Comparison of ENCODE assay signal across 10 cellular contexts in the genomic region with DNA sequence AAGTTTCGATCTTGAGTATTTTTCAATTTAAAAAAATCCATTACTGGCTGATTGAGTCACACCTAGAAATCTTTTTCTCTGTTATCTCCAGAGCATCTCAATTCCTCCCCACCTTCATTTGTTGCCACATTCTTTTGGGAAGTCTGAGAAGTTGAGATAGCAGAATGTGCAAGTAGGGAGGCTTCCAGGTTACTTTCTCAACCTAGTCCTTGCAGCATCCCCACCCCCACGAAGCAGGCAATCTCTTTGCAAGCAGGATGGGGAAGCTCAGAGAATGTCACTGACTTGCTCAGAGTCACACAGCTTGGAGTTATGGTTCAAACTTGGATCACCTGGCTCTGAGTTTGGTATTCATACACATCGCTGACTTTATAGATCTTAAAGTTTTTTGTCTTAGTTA. TPM values are rescaled to one million over a fixed set of nuclear protein-coding genes. Genes with fewer than 3 reads are reported as not detected.
DNase-seq lines count a peak whose midpoint lies in the region; ATAC-seq, FAIRE-seq and TF ChIP-seq lines count a peak whose summit lies in the region.
"Had no signal": no experiment of that assay in that cellular context is flagged by ENCODE, and none has a peak within 500 bp of the region (broad histone marks: within the 10 kb centered on the region; RNA-seq: fewer than 3 reads in every experiment).

No MANE protein-coding gene starts in this region.

- H3K9me3 Mint-ChIP-seq in CD4-positive, alpha-beta T cell, result no peaks in the 10 kb centered on the region
- no peaks in the 10 kb centered on the region for H3K9me3 Mint-ChIP-seq in IgD-negative memory B cell

- H3K27ac Mint-ChIP-seq in CD4-positive, alpha-beta T cell, result peak overlapping the region; percentile 82
- peak overlapping the region in 2 of 3 donors; percentile 80 to 86 for H3K27ac Mint-ChIP-seq in IgD-negative memory B cell

- H3K36me3 Mint-ChIP-seq in CD4-positive, alpha-beta T cell (ENCODE audit: low read depth), result no peaks in the 10 kb centered on the region
- H3K36me3 Mint-ChIP-seq in IgD-negative memory B cell, result no peaks in the 10 kb centered on the region

- H3K9ac ChIP-seq in K562 (ENCODE audit: insufficient read depth in 1 of 2, low read depth in 2 of 2, low read length in 2 of 2), result no peak overlapping the region
- H3K9ac ChIP-seq in neural cell (ENCODE audit: low read length), result peak overlapping the region; percentile 61

- H3K4me1 Mint-ChIP-seq in CD4-positive, alpha-beta T cell (ENCODE audit: low read depth), result peaks cover 35% of the 10 kb centered on the region
- H3K4me1 Mint-ChIP-seq in IgD-negative memory B cell, result peaks cover 23 to 26% (median 24%) of the 10 kb centered on the region in 3 donors

- WGBS in K562 (ENCODE audit: insufficient coverage, low coverage, missing lambda C conversion rate), result 11% methylated on average over 3 of the region's 3 CpGs

- H3K27ac ChIP-seq in CD4-positive, alpha-beta T cell (ENCODE audit: low read depth, low read length), result no peak overlapping the region
- H3K27ac ChIP-seq in K562 (ENCODE audit: extremely low read depth, low read depth, low read length) (no peak overlapping the region), neural cell (ENCODE audit: low read length) (peak overlapping the region; percentile 92)
- H3K27ac ChIP-seq: foreskin keratinocyte had no signal

- no peaks in the 10 kb centered on the region for H4K20me1 ChIP-seq in K562 (replicated peaks; ENCODE audit: control insufficient read depth, insufficient read depth, low read length)
- H4K20me1 ChIP-seq in neural cell (ENCODE audit: insufficient read depth), result no peaks in the 10 kb centered on the region

- H3K79me2 ChIP-seq in K562 (ENCODE audit: control insufficient read depth, insufficient read depth, low read length) (no peaks in the 10 kb centered on the region), neural cell (replicated peaks; ENCODE audit: insufficient read depth, low read length) (no peaks in the 10 kb centered on the region)

- no peaks in the 10 kb centered on the region for H3K9me3 ChIP-seq in CD4-positive, alpha-beta T cell (ENCODE audit: control insufficient read depth, low read length)
- no peaks in the 10 kb centered on the region for H3K9me3 ChIP-seq in K562 (replicated peaks; ENCODE audit: control insufficient read depth, insufficient read depth, low read depth, low read length)
- no peaks in the 10 kb centered on the region for H3K9me3 ChIP-seq in neural cell (ENCODE audit: low read length)
- H3K9me3 ChIP-seq: upper lobe of left lung had no signal

- no peaks in the 10 kb centered on the region for H3K27me3 ChIP-seq in CD4-positive, alpha-beta T cell (ENCODE audit: control insufficient read depth, insufficient read depth, low read length)
- no peaks in the 10 kb centered on the region for H3K27me3 ChIP-seq in K562 (ENCODE audit: control insufficient read depth in 2 of 2, insufficient read depth in 2 of 2, low read length in 2 of 2)
- no peaks in the 10 kb centered on the region for H3K27me3 ChIP-seq in neural cell (ENCODE audit: insufficient read depth, low read depth, low read length)
- H3K27me3 ChIP-seq: foreskin keratinocyte, upper lobe of left lung had no signal

- no peak for ATAC-seq in CD4-positive, alpha-beta T cell (ENCODE audit: poor library complexity)
- ATAC-seq in K562 (peak; percentile 75), HG02884 (IDR thresholded peaks at IDR 0.05; ENCODE audit: unreplicated experiment) (no peak)
- ATAC-seq: left lobe of liver had no signal

- CTCF ChIA-PET in CD4-positive, alpha-beta T cell (lab: Charles Lee), result interaction anchor here (2.0 kb wide), 1 partner anchor 256 kb away, joined by 4 read pairs; no protein-coding TSS in a partner anchor
- CTCF ChIA-PET in K562 (lab: Yijun Ruan, JAX; ENCODE audit: low intra/inter-chr PET ratio), result no interaction called here

- no peak for TF ChIP-seq POLR2A in K562 (conservative IDR thresholded peaks at IDR 0.05)

- no peak overlapping the region for H3K4me2 ChIP-seq in K562 (ENCODE audit: insufficient read depth, low read length)
- peak overlapping the region; percentile 71 for H3K4me2 ChIP-seq in neural cell (ENCODE audit: low read length)

- FAIRE-seq in K562 (lab: Jason Lieb, UNC), result no peak

- no peak for TF ChIP-seq CTCF in CD4-positive, alpha-beta T cell (IDR thresholded peaks at IDR 0.05)
- no peak for TF ChIP-seq CTCF in K562 (IDR thresholded peaks at IDR 0.05 in 2 of 3, conservative IDR thresholded peaks at IDR 0.05 in 1 of 3; ENCODE audit: insufficient read depth in 2 of 3, low read depth in 1 of 3, low read length in 3 of 3)
- TF ChIP-seq CTCF in neural cell (IDR thresholded peaks at IDR 0.05; ENCODE audit: poor library complexity, severe bottlenecking), result no peak

- no TSS peak for BruUV-seq in K562 (replicated peaks; lab: Mats Ljungman, UMichigan)

- no peaks in the 10 kb centered on the region for H3K27me3 Mint-ChIP-seq in CD4-positive, alpha-beta T cell
- H3K27me3 Mint-ChIP-seq in IgD-negative memory B cell, result no peaks in the 10 kb centered on the region

- no peaks in the 10 kb centered on the region for H3K9me1 ChIP-seq in K562 (ENCODE audit: control insufficient read depth, insufficient read depth, low read length)

- H3F3A ChIP-seq in neural cell (ENCODE audit: insufficient read depth, low read length, poor library complexity, severe bottlenecking), result no peaks in the 10 kb centered on the region

- POLR2A ChIA-PET in CD4-positive, alpha-beta T cell (lab: Charles Lee), result interaction anchor here (0.6 to 4.3 kb wide), 15 partner anchors 9 to 190 kb away, joined by 3 to 29 read pairs (median 7); a partner anchor contains a TSS
- POLR2A ChIA-PET in K562 (lab: Yijun Ruan, JAX), result interaction anchor here (1.9 kb wide), 1 partner anchor 10 kb away, joined by 7 read pairs; no protein-coding TSS in a partner anchor

- H2AFZ ChIP-seq in K562 (ENCODE audit: low read depth, low read length), result no peak overlapping the region
- H2AFZ ChIP-seq in neural cell (ENCODE audit: low read depth, low read length), result no peak overlapping the region

- in situ Hi-C loops in K562 (cut with MboI), result no loop called here

- H3K9me2 ChIP-seq in neural cell (ENCODE audit: insufficient read depth, low read length), result no peaks in the 10 kb centered on the region

- H3K4me3 ChIP-seq in K562, result no peak overlapping the region
- peak overlapping the region; percentile 50 for H3K4me3 ChIP-seq in neural cell (ENCODE audit: low read length)
- H3K4me3 ChIP-seq: upper lobe of left lung had no signal

- no peaks in the 10 kb centered on the region for H3K36me3 ChIP-seq in K562 (ENCODE audit: control insufficient read depth, insufficient read depth, low read length)
- no peaks in the 10 kb centered on the region for H3K36me3 ChIP-seq in neural cell (ENCODE audit: insufficient read depth, low read length)
- H3K36me3 ChIP-seq: upper lobe of left lung had no signal

- H3K4me3 Mint-ChIP-seq in CD4-positive, alpha-beta T cell, result no peak overlapping the region
- H3K4me3 Mint-ChIP-seq in IgD-negative memory B cell, result peak overlapping the region in 2 of 4 donors; percentile 25 to 65

- TF ChIP-seq RAD21 in K562 (CRISPR knock-in tag; conservative IDR thresholded peaks at IDR 0.05 in 1 of 2, IDR thresholded peaks at IDR 0.05 in 1 of 2), result 0 out of 4 replicates have a peak, but pooled peaks of 1 of the 2 experiments have one; percentile 1
- no peak for TF ChIP-seq RAD21 in neural cell (conservative IDR thresholded peaks at IDR 0.05)

- intact Hi-C loops in CD4-positive, alpha-beta T cell (cut with DNase I, micrococcal nuclease), result loop anchor here (5.0 to 10.0 kb wide), 4 partner anchors 41 to 156 kb away; no protein-coding TSS in a partner anchor
- intact Hi-C loops in K562 (cut with micrococcal nuclease), result no loop called here

- H3K4me1 ChIP-seq in K562 (replicated peaks in 1 of 2; ENCODE audit: control insufficient read depth in 2 of 2, insufficient read depth in 2 of 2, low read length in 2 of 2), result peaks cover 0 to 17% of the 10 kb centered on the region in 2 experiments; a peak in 2 of 5 replicates
- H3K4me1 ChIP-seq: foreskin keratinocyte had no signal

- TF ChIP-seq EP300 in K562 (IDR thresholded peaks at IDR 0.05; ENCODE audit: low read length), result peak; percentile 44; the same call in 1 of the 2 replicates
- no peak for TF ChIP-seq EP300 in neural cell (conservative IDR thresholded peaks at IDR 0.05; ENCODE audit: poor library complexity, severe bottlenecking)

- DNase-seq in CD4-positive, alpha-beta T cell, result no peak
- DNase-seq in K562 (ENCODE audit: extremely low read depth in 1 of 4, low spot score in 3 of 4), result peak; percentile 17 to 41 (median 38)
- DNase-seq in pons (ENCODE audit: low spot score), result no peak
- no peak for DNase-seq in DMS79 treated with DMSO at 0.1 percent for 48 hours (lab: John Stamatoyannopoulos, UW)
- DNase-seq: foreskin keratinocyte, upper lobe of left lung had no signal

TF ChIP-seq in K562, 482 proteins besides CTCF, POLR2A, EP300 and RAD21 (continues in another document):
- no peak for TF ChIP-seq RFX5 (IDR thresholded peaks at IDR 0.05; ENCODE audit: low read depth, low read length)
- TF ChIP-seq CEBPB (tag; IDR thresholded peaks at IDR 0.05), result peak; percentile 73
- no peak for TF ChIP-seq SNRNP70 (optimal IDR thresholded peaks at IDR 0.05; ENCODE audit: low read depth, low read length)

TF ChIP-seq in neural cell, 6 proteins besides CTCF, POLR2A, EP300 and RAD21 (continues in another document):
- no peak for TF ChIP-seq SMC3 (conservative IDR thresholded peaks at IDR 0.05; ENCODE audit: poor library complexity)

RNA-seq across cellular contexts. Expression of a gene that starts 26.0 kb away (rescaled TPM):
- 10 to 100 TPM in 1 of 2 experiments, 1 to 10 TPM in 1; 8.3 to 10.2 TPM for total RNA-seq in CD4-positive, alpha-beta T cell
- 14.3 TPM for polyA plus RNA-seq in IgD-negative memory B cell
- 59.6 and 95.0 TPM in 2 replicates for total RNA-seq in K562 (2011; cell fraction: chromatin; rRNA removed; ENCODE audit: low replicate concordance)
- total RNA-seq in K562 (2011; cell fraction: nucleolus; rRNA removed), result 20.0 and 25.8 TPM in 2 replicates
- 38.7 and 54.7 TPM in 2 replicates for total RNA-seq in K562 (2011; cell fraction: nucleoplasm; rRNA removed)
- total RNA-seq in K562 (2014; rRNA removed), result 12.1 and 12.2 TPM in 2 replicates
- 27.0 and 27.1 TPM in 2 replicates for total RNA-seq in K562 (2014; rRNA removed; fragmentation: Illumina TruSeq; extraction: Trizol)
- total RNA-seq in K562 (2015; rRNA removed; fragmentation: Illumina TruSeq; extraction: Trizol), result 21.5 and 22.9 TPM in 2 replicates
- total RNA-seq in K562 (2021), result 28.6 and 29.7 TPM in 2 replicates
- 15.4 and 25.4 TPM in 2 replicates for polyA plus RNA-seq in K562 (2011; rRNA removed)
- 7.2 and 9.5 TPM in 2 replicates for polyA plus RNA-seq in K562 (2011; cell fraction: cytosol; rRNA removed)
- polyA plus RNA-seq in K562 (2011; cell fraction: nucleus; rRNA removed), result 7.9 and 10.6 TPM in 2 replicates
- 4.2 and 6.3 TPM in 2 replicates for polyA plus RNA-seq in K562 (2012)
- polyA plus RNA-seq in K562 (2014; fragmentation: Illumina TruSeq; extraction: Trizol), result 10.3 and 12.8 TPM in 2 replicates
- polyA plus RNA-seq in K562 (2014; fragmentation: Nextera tagmentation; extraction: Ambion mirVana), result 10 to 100 TPM; 29.4 to 63.3 TPM
- polyA plus RNA-seq in K562 (2014; rRNA removed), result 8.9 and 12.6 TPM in 2 replicates
- 84.0 and 84.7 TPM in 2 replicates for polyA minus RNA-seq in K562 (2011; rRNA and poly(A)+ RNA removed)
- polyA minus RNA-seq in K562 (2011; cell fraction: cytosol; rRNA and poly(A)+ RNA removed), result 17.6 and 25.5 TPM in 2 replicates
- polyA minus RNA-seq in K562 (2011; cell fraction: nucleus; rRNA and poly(A)+ RNA removed), result 28.4 and 38.2 TPM in 2 replicates
- 5.8 and 10.9 TPM in 2 replicates for polyA plus RNA-seq in neural cell
- polyA minus RNA-seq in neural cell, result 31.7 and 45.5 TPM in 2 replicates

Comparison
In these comparisons a context has a peak if more than half of its experiments do, and no peak if none do; other contexts are left out.
1. DNase-seq: peak in K562 (4 of 4); none in CD4-positive, alpha-beta T cell (0 of 10), pons (single experiment) and DMS79 treated with DMSO at 0.1 percent for 48 hours (single experiment).